In genomic region chr1:115227683-115228082, GRCh38 we compare ENCODE assay signal across 28 cellular contexts.
DNase-seq lines count a peak whose midpoint lies in the region; ATAC-seq, FAIRE-seq and TF ChIP-seq lines count a peak whose summit lies in the region.
"Had no signal": no experiment of that assay in that cellular context is flagged by ENCODE, and none has a peak within 500 bp of the region (broad histone marks: within the 10 kb centered on the region; RNA-seq: fewer than 3 reads in every experiment).

No MANE protein-coding gene starts in this region.

- H3K4me3 ChIP-seq in ACC112 (ENCODE audit: low read depth, low read length), result no peak overlapping the region
- no peak overlapping the region for H3K4me3 ChIP-seq in GM23338
- no peak overlapping the region for H3K4me3 ChIP-seq in astrocyte (ENCODE audit: insufficient read depth, low read depth, low read length)
- H3K4me3 ChIP-seq in fibroblast of villous mesenchyme (ENCODE audit: low read depth, low read length), result no peak overlapping the region
- H3K4me3 ChIP-seq: cardiac muscle cell, coronary artery, SJCRH30, tibial artery had no signal

- H3K4me1 ChIP-seq in ACC112 (ENCODE audit: control insufficient read depth, insufficient read depth, low read length, unreplicated experiment) (no peaks in the 10 kb centered on the region), GM23338 (ENCODE audit: insufficient read depth) (no peaks in the 10 kb centered on the region), astrocyte (ENCODE audit: insufficient read depth, low read length) (peaks cover 23% of the 10 kb centered on the region)
- H3K4me1 ChIP-seq: BE2C, SJCRH30, tibial artery had no signal

- H3K27ac ChIP-seq in ACC112 (ENCODE audit: low read depth, low read length) (0 out of 2 replicates have a peak overlapping the region, but pooled peaks have one; percentile 21), GM23338 (ENCODE audit: low read depth) (no peak overlapping the region), astrocyte (ENCODE audit: low read depth, low read length) (peak overlapping the region; percentile 49)
- H3K27ac ChIP-seq: 22Rv1, cardiac muscle cell, coronary artery, SJCRH30, tibial artery had no signal

- H3K27me3 ChIP-seq in ACC112 (ENCODE audit: insufficient read depth, low read length) (no peaks in the 10 kb centered on the region), GM23338 (ENCODE audit: insufficient read depth) (no peaks in the 10 kb centered on the region), astrocyte (ENCODE audit: insufficient read depth, low read length) (no peaks in the 10 kb centered on the region)
- H3K27me3 ChIP-seq: BE2C, cardiac muscle cell, SJCRH30, tibial artery had no signal

- H4K20me1 ChIP-seq in GM23338 (replicated peaks; ENCODE audit: insufficient read depth) (no peaks in the 10 kb centered on the region), astrocyte (ENCODE audit: insufficient read depth, low read length) (no peaks in the 10 kb centered on the region)

- TF ChIP-seq CTCF in GM23338 (conservative IDR thresholded peaks at IDR 0.05; ENCODE audit: low read depth in 2 of 2) (no peak), astrocyte (IDR thresholded peaks at IDR 0.05; ENCODE audit: insufficient read depth, low read depth, low read length) (no peak), fibroblast of villous mesenchyme (IDR thresholded peaks at IDR 0.05; ENCODE audit: insufficient read depth, low read depth, low read length) (no peak)

- H3K27me3 Mint-ChIP-seq in GM23338 (ENCODE audit: insufficient read depth, low read depth, poor library complexity) (peaks cover 1% of the 10 kb centered on the region), astrocyte (ENCODE audit: low read depth, unreplicated experiment) (peaks cover 2% of the 10 kb centered on the region)
- H3K27me3 Mint-ChIP-seq: activated B cell treated with CpG ODN at 0.5 μM for 24 hours; activated CD8-positive, alpha-beta memory T cell treated with anti-CD3 and anti-CD28 coated beads, Interleukin-2, amount 10 ng/mL, durations not matched to agents 7 days and 5 days had no signal

- H3K36me3 ChIP-seq in ACC112 (ENCODE audit: insufficient read depth, low read length) (no peaks in the 10 kb centered on the region), GM23338 (ENCODE audit: insufficient read depth) (no peaks in the 10 kb centered on the region), astrocyte (ENCODE audit: insufficient read depth, low read length) (no peaks in the 10 kb centered on the region)
- H3K36me3 ChIP-seq: BE2C, cardiac muscle cell, SJCRH30, tibial artery had no signal

- H3K36me3 Mint-ChIP-seq in GM23338 (ENCODE audit: low read depth) (no peaks in the 10 kb centered on the region), astrocyte (ENCODE audit: low read depth, unreplicated experiment) (no peaks in the 10 kb centered on the region)
- H3K36me3 Mint-ChIP-seq: activated CD8-positive, alpha-beta memory T cell treated with anti-CD3 and anti-CD28 coated beads, Interleukin-2, amount 10 ng/mL, durations not matched to agents 7 days and 5 days; natural killer cell had no signal

- H3K9me3 Mint-ChIP-seq in GM23338 (no peaks in the 10 kb centered on the region), astrocyte (ENCODE audit: unreplicated experiment) (peaks cover 2% of the 10 kb centered on the region)
- H3K9me3 Mint-ChIP-seq: activated B cell treated with CpG ODN at 0.5 μM for 24 hours; activated naive CD4-positive, alpha-beta T cell treated with anti-CD3 and anti-CD28 coated beads for 36 hours; natural killer cell had no signal

- H3K9me2 ChIP-seq in GM23338 (ENCODE audit: insufficient read depth), result peaks cover 11% of the 10 kb centered on the region

- H3K4me2 ChIP-seq in GM23338, result no peak overlapping the region
- H3K4me2 ChIP-seq in astrocyte (ENCODE audit: low read length), result peak overlapping the region; percentile 73

- H3K27ac Mint-ChIP-seq in GM23338, result no peak overlapping the region
- H3K27ac Mint-ChIP-seq in astrocyte (ENCODE audit: unreplicated experiment), result no peak overlapping the region
- H3K27ac Mint-ChIP-seq: activated B cell treated with CpG ODN at 0.5 μM for 24 hours; activated CD8-positive, alpha-beta memory T cell treated with anti-CD3 and anti-CD28 coated beads, Interleukin-2, amount 10 ng/mL, durations not matched to agents 7 days and 5 days; activated naive CD4-positive, alpha-beta T cell treated with anti-CD3 and anti-CD28 coated beads for 36 hours; natural killer cell had no signal

- peak overlapping the region; percentile 32 for H3K9ac ChIP-seq in astrocyte (ENCODE audit: low read length)

- no peaks in the 10 kb centered on the region for H3K9me3 ChIP-seq in astrocyte (ENCODE audit: insufficient read depth, low read depth, low read length)
- H3K9me3 ChIP-seq: BE2C, SJCRH30, tibial artery had no signal

- no peaks in the 10 kb centered on the region for H3F3A ChIP-seq in GM23338 (replicated peaks; ENCODE audit: low read depth)

- FAIRE-seq in astrocyte (lab: Jason Lieb, UNC), result peak; percentile 93
- FAIRE-seq: HepG2 had no signal

- ATAC-seq in GM23338, result no peak
- ATAC-seq: activated CD8-positive, alpha-beta memory T cell treated with anti-CD3 and anti-CD28 coated beads, Interleukin-2, amount 10 ng/mL, durations not matched to agents 7 days and 5 days; HepG2; natural killer cell; Panc1 had no signal

- no peaks in the 10 kb centered on the region for H3K4me1 Mint-ChIP-seq in GM23338
- peaks cover 6% of the 10 kb centered on the region for H3K4me1 Mint-ChIP-seq in astrocyte (ENCODE audit: low read depth, unreplicated experiment)
- H3K4me1 Mint-ChIP-seq: activated B cell treated with CpG ODN at 0.5 μM for 24 hours; activated CD8-positive, alpha-beta memory T cell treated with anti-CD3 and anti-CD28 coated beads, Interleukin-2, amount 10 ng/mL, durations not matched to agents 7 days and 5 days; natural killer cell had no signal

- H3K4me3 Mint-ChIP-seq in GM23338 (no peak overlapping the region), astrocyte (ENCODE audit: unreplicated experiment) (no peak overlapping the region)
- H3K4me3 Mint-ChIP-seq: activated B cell treated with CpG ODN at 0.5 μM for 24 hours; activated CD8-positive, alpha-beta memory T cell treated with anti-CD3 and anti-CD28 coated beads, Interleukin-2, amount 10 ng/mL, durations not matched to agents 7 days and 5 days; activated naive CD4-positive, alpha-beta T cell treated with anti-CD3 and anti-CD28 coated beads for 36 hours; natural killer cell had no signal

- H2AFZ ChIP-seq in ACC112 (ENCODE audit: low read length, unreplicated experiment) (peak overlapping the region; percentile 22), GM23338 (0 out of 2 replicates have a peak overlapping the region, but pooled peaks have one; percentile 56), astrocyte (ENCODE audit: low read depth, low read length) (peak overlapping the region; percentile 20)

- no peak for DNase-seq in GM23338 (ENCODE audit: low spot score)
- peak; percentile 86 for DNase-seq in astrocyte (ENCODE audit: low read depth)
- DNase-seq in fibroblast of villous mesenchyme (ENCODE audit: low read depth), result peak; percentile 20
- DNase-seq in NCI-H748 (lab: John Stamatoyannopoulos, UW; ENCODE audit: unreplicated experiment), result no peak
- DNase-seq in DMS114 treated with DMSO at 0.1 percent for 48 hours (lab: John Stamatoyannopoulos, UW; ENCODE audit: unreplicated experiment), result no peak
- DNase-seq in putamen (ENCODE audit: low spot score), result no peak
- no peak for DNase-seq in NK-92 treated with Interleukin-12 subunit alpha and Interleukin-12 subunit beta, amount 100 ng/mL, for 24 hours (lab: John Stamatoyannopoulos, UW)
- DNase-seq: activated B cell treated with CpG ODN at 0.5 μM for 24 hours; activated CD8-positive, alpha-beta memory T cell treated with anti-CD3 and anti-CD28 coated beads, Interleukin-2, amount 10 ng/mL, durations not matched to agents 7 days and 5 days; activated naive CD4-positive, alpha-beta T cell treated with anti-CD3 and anti-CD28 coated beads for 36 hours; amygdala; BE2C; DMS53; GF-D8; natural killer cell; NCI-H187; NCI-H2171; NCI-H524; retina; SJCRH30; stimulated activated CD4-positive, alpha-beta T cell treated with anti-CD3 and anti-CD28 coated beads, Interleukin-2, amount 100 ng/mL, for 24 hours; tibial artery had no signal

- no peaks in the 10 kb centered on the region for H3K79me2 ChIP-seq in ACC112 (ENCODE audit: control insufficient read depth, insufficient read depth, low read length, unreplicated experiment)
- no peaks in the 10 kb centered on the region for H3K79me2 ChIP-seq in GM23338 (replicated peaks; ENCODE audit: insufficient read depth)
- H3K79me2 ChIP-seq in astrocyte (ENCODE audit: insufficient read depth, low read length), result no peaks in the 10 kb centered on the region

TF ChIP-seq in GM23338, 12 proteins besides CTCF, POLR2A, EP300 and RAD21:
- TF ChIP-seq ZNF114 (CRISPR knock-in tag; IDR thresholded peaks at IDR 0.05) (no peak), POLR2AphosphoS5 (IDR thresholded peaks at IDR 0.05; ENCODE audit: low read depth) (no peak), ZNF331 (CRISPR knock-in tag; IDR thresholded peaks at IDR 0.05; ENCODE audit: low read depth) (no peak), REST (IDR thresholded peaks at IDR 0.05; ENCODE audit: unreplicated experiment) (no peak), EZH2phosphoT487 (IDR thresholded peaks at IDR 0.05; ENCODE audit: unreplicated experiment) (no peak)

Comparison
In these comparisons a context has a peak if more than half of its experiments do, and no peak if none do; other contexts are left out.
1. DNase-seq: peak in astrocyte (single experiment) and fibroblast of villous mesenchyme (single experiment); none in GM23338 (single experiment), NCI-H748 (single experiment), DMS114 treated with DMSO at 0.1 percent for 48 hours (single experiment), putamen (single experiment) and NK-92 treated with Interleukin-12 subunit alpha and Interleukin-12 subunit beta, amount 100 ng/mL, for 24 hours (single experiment).
2. Peak in every context shown above with its lines, with median percentiles within 50 percentile points of each other: H2AFZ ChIP-seq.